In the genomic region with DNA sequence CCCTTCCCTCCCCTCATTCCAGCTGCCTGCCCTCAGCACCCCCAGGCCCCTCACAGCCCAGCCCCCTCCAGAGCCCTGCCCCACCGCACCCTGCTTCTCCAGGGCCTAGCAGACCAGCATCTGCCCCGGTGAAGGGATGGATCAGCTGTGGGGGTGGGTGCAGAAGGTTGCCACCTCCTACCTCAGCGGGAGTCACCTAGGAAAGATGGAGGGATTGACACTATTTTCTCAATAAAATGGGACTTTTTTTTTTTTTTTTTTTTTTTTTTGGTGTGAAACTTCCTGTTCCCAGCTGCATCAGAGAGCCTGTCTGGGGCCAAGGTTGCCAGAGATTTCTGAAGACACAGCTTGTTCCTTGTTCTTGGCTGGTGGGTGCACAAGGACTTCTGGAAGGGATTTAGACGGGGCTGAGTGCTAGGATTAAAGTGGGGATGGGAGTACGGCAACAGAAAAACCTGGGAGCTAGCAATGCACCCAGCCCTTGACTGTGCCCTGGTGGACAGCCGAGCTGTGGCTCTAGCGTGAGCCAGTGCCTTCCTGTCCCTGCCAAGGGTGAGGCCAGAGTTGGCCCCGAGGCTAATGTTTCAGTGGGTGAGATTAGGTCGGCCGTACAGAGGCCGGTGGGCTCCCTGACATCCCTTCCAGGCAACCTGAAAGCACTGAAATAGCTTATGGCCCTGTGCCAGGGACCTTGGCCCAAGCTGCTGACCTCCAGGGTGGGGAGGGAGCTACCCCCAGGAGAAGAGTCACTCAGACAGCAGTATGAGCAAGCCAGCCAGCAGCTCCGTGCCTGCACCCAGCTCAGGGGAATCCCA, we compare ENCODE assay signal across 10 cellular contexts. TPM values are rescaled to one million over a fixed set of nuclear protein-coding genes. Genes with fewer than 3 reads are reported as not detected.
DNase-seq lines count a peak whose midpoint lies in the region; ATAC-seq and TF ChIP-seq lines count a peak whose summit lies in the region.
"Had no signal": no experiment of that assay in that cellular context is flagged by ENCODE, and none has a peak within 500 bp of the region (broad histone marks: within the 10 kb centered on the region; RNA-seq: fewer than 3 reads in every experiment).

No MANE protein-coding gene starts in this region.

- no peaks in the 10 kb centered on the region for H3K9me2 ChIP-seq in GM23248 (ENCODE audit: insufficient read depth)

- peak in 4 of 9 donors; percentile 34 to 47 (median 41) for TF ChIP-seq CTCF in heart right ventricle (IDR thresholded peaks at IDR 0.05)

- ATAC-seq in SK-N-SH treated with all-trans-retinoic acid at 6 μM for 48 hours (peak; percentile 83), heart right ventricle (peak; percentile 77 to 94 (median 88)), sciatic nerve (peak; percentile 73), HG03108 (IDR thresholded peaks at IDR 0.05; ENCODE audit: unreplicated experiment) (no peak)

- no peak overlapping the region for H2AFZ ChIP-seq in GM23248

- H3K79me2 ChIP-seq in GM23248 (ENCODE audit: insufficient read depth) = no peaks in the 10 kb centered on the region

- H3K27ac ChIP-seq in GM23248 (no peak overlapping the region), heart right ventricle (peak overlapping the region in 9 of 10 donors; percentile 28 to 76 (median 59))

- H3K4me3 ChIP-seq in GM23248 (no peak overlapping the region), heart right ventricle (peak overlapping the region in 1 of 10 donors; percentile 5)

- no peaks in the 10 kb centered on the region for H3F3A ChIP-seq in GM23248 (ENCODE audit: insufficient read depth)

- in situ Hi-C loops in GM23248 (cut with MboI) = loop anchor here (10.0 to 25.0 kb wide), 2 partner anchors 105 to 288 kb away; no protein-coding TSS in a partner anchor

- no peaks in the 10 kb centered on the region for H3K36me3 ChIP-seq in GM23248 (ENCODE audit: low read depth)
- peaks cover 0 to 13% (median 0%) of the 10 kb centered on the region in 9 donors for H3K36me3 ChIP-seq in heart right ventricle

- WGBS in GM23248 (ENCODE audit: low coverage in 1 of 2, low lambda C conversion rate in 2 of 2, missing lambda C conversion rate in 2 of 2), 2 experiments = 31 to 35% methylated on average over 12 of the region's 12 CpGs
- 24 to 32% methylated on average over 12 of the region's 12 CpGs for WGBS in heart right ventricle, 2 donors

- no peaks in the 10 kb centered on the region for H3K4me1 ChIP-seq in GM23248 (ENCODE audit: insufficient read depth)
- peaks cover 0 to 31% (median 22%) of the 10 kb centered on the region in 9 donors for H3K4me1 ChIP-seq in heart right ventricle

- H3K9ac ChIP-seq in GM23248 = no peak overlapping the region

- no peak overlapping the region for H3K4me2 ChIP-seq in GM23248 (ENCODE audit: unreplicated experiment)

- no peaks in the 10 kb centered on the region for H4K20me1 ChIP-seq in GM23248 (ENCODE audit: insufficient read depth)

- intact Hi-C loops in heart right ventricle (cut with DNase I) = loop anchor here in 6 of 10 donors (2.0 to 10.0 kb wide), 4 partner anchors 103 to 293 kb away; no protein-coding TSS in a partner anchor
- intact Hi-C loops in sciatic nerve (cut with DNase I) = loop anchor here (10.0 kb wide), 1 partner anchor 105 kb away; no protein-coding TSS in a partner anchor

- H3K9me3 ChIP-seq in GM23248 (ENCODE audit: low read depth) (no peaks in the 10 kb centered on the region), heart right ventricle (no peaks in the 10 kb centered on the region)

- H3K27me3 ChIP-seq in GM23248 (replicated peaks; ENCODE audit: insufficient read depth) (peaks cover 9% of the 10 kb centered on the region; the same call in 1 of the 2 replicates), heart right ventricle (peaks cover 0 to 16% (median 10%) of the 10 kb centered on the region in 7 donors)

- DNase-seq in GM23248 (peak; percentile 57), heart right ventricle (peak; percentile 53 to 60), sciatic nerve (ENCODE audit: low spot score) (no peak), dedifferentiated amniotic fluid mesenchymal stem cell (ENCODE audit: extremely low spot score) (no peak), SHP77 treated with DMSO at 0.1 percent for 48 hours (lab: John Stamatoyannopoulos, UW) (no peak), NCI-H446 (lab: John Stamatoyannopoulos, UW) (no peak)
- DNase-seq: effector CD4-positive, alpha-beta T cell had no signal

TF ChIP-seq in SK-N-SH treated with all-trans-retinoic acid at 6 μM for 48 hours, 23 proteins besides CTCF, POLR2A, EP300 and RAD21:
- TF ChIP-seq OSR1 (CRISPR knock-in tag; IDR thresholded peaks at IDR 0.05) (no peak), SNAI2 (CRISPR knock-in tag; IDR thresholded peaks at IDR 0.05) (no peak), ZNF565 (CRISPR knock-in tag; conservative IDR thresholded peaks at IDR 0.05; ENCODE audit: low read depth) (no peak), ESRRG (CRISPR knock-in tag; IDR thresholded peaks at IDR 0.05) (no peak), ARNTL (CRISPR knock-in tag; IDR thresholded peaks at IDR 0.05; ENCODE audit: borderline replicate concordance, low read depth) (no peak), ZC3H10 (CRISPR knock-in tag; IDR thresholded peaks at IDR 0.05) (no peak), TCF4 (CRISPR knock-in tag; IDR thresholded peaks at IDR 0.05; ENCODE audit: borderline replicate concordance) (no peak), CSDC2 (CRISPR knock-in tag; IDR thresholded peaks at IDR 0.05) (no peak), RARB (CRISPR knock-in tag; IDR thresholded peaks at IDR 0.05) (no peak), ZFP30 (CRISPR knock-in tag; IDR thresholded peaks at IDR 0.05) (no peak)
- TF ChIP-seq, protein P1, sequence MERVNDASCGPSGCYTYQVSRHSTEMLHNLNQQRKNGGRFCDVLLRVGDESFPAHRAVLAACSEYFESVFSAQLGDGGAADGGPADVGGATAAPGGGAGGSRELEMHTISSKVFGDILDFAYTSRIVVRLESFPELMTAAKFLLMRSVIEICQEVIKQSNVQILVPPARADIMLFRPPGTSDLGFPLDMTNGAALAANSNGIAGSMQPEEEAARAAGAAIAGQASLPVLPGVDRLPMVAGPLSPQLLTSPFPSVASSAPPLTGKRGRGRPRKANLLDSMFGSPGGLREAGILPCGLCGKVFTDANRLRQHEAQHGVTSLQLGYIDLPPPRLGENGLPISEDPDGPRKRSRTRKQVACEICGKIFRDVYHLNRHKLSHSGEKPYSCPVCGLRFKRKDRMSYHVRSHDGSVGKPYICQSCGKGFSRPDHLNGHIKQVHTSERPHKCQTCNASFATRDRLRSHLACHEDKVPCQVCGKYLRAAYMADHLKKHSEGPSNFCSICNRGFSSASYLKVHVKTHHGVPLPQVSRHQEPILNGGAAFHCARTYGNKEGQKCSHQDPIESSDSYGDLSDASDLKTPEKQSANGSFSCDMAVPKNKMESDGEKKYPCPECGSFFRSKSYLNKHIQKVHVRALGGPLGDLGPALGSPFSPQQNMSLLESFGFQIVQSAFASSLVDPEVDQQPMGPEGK (CRISPR knock-in tag; IDR thresholded peaks at IDR 0.05; ENCODE audit: borderline replicate concordance) = no peak
- TF ChIP-seq, protein P2, sequence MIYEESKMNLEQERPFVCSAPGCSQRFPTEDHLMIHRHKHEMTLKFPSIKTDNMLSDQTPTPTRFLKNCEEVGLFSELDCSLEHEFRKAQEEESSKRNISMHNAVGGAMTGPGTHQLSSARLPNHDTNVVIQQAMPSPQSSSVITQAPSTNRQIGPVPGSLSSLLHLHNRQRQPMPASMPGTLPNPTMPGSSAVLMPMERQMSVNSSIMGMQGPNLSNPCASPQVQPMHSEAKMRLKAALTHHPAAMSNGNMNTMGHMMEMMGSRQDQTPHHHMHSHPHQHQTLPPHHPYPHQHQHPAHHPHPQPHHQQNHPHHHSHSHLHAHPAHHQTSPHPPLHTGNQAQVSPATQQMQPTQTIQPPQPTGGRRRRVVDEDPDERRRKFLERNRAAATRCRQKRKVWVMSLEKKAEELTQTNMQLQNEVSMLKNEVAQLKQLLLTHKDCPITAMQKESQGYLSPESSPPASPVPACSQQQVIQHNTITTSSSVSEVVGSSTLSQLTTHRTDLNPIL (CRISPR knock-in tag; IDR thresholded peaks at IDR 0.05; ENCODE audit: low read depth) = no peak

RNA-seq across cellular contexts. Expression of gene B3GNT7, which starts 4.5 kb away (rescaled TPM):
- total RNA-seq in GM23248 (2014; rRNA removed; shearing (Covaris generic)) = under 0.01 TPM in 1 of 2 replicates, not detected in the other
- polyA plus RNA-seq in GM23248 (2016; fragmentation: Nextera tagmentation; extraction: Ambion mirVana) (0.08 TPM in 1 of 2 replicates, not detected in the other), heart right ventricle (1 to 10 TPM in 1 of 2 donors, under 1 TPM in 1; 0.72 to 1.8 TPM)
- total RNA-seq in heart right ventricle (10 to 100 TPM in 3 of 10 donors, 1 to 10 TPM in 6, under 1 TPM in 1; 0.94 to 61.7 (median 2.7) TPM), sciatic nerve (4.2 TPM)
- total RNA-seq: T-helper 2 cell treated with Interferon-gamma antibody and Interleukin-4, amounts not matched to agents 100 ng/mL and 5 ng/mL, for 36 hours had no signal

Comparison
In these comparisons a context has a peak if more than half of its experiments do, and no peak if none do; other contexts are left out.
1. DNase-seq: peak in GM23248 (single experiment) and heart right ventricle (2 of 2); none in sciatic nerve (single experiment), dedifferentiated amniotic fluid mesenchymal stem cell (single experiment), SHP77 treated with DMSO at 0.1 percent for 48 hours (single experiment) and NCI-H446 (0 of 2).